14 cellular contexts compared by ENCODE assay signal in the genomic region with DNA sequence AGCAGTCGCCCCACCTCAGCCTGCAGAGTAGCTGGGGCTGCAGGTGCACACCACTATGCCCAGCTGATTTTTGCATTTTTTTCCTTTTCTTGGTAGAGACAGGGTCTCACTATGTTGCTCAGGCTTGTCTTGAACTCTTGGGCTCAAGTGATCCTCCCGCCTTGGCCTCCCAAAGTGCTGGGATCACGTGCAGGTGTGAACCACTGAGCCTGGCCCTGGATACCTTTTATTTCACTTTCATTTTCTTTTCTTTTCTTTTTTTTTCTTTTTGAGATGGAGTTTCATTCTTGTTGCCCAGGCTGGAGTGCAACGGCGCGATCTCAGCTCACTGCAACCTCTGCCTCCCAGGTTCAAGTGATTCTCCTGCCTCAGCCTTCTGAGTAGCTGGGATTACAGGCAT. TPM values are rescaled to one million over a fixed set of nuclear protein-coding genes. Genes with fewer than 3 reads are reported as not detected.
"Had no signal": no experiment of that assay in that cellular context is flagged by ENCODE, and none has a peak within 500 bp of the region (broad histone marks: within the 10 kb centered on the region; RNA-seq: fewer than 3 reads in every experiment).

No MANE protein-coding gene starts in this region.

RNA-seq across cellular contexts. Expression of a gene that starts 9.4 kb away (rescaled TPM):
- total RNA-seq: activated naive CD4-positive, alpha-beta T cell treated with anti-CD3 and anti-CD28 coated beads for 36 hours; activated naive CD4-positive, alpha-beta T cell treated with anti-CD3 and anti-CD28 coated beads, Interleukin-2, amount 50 U/mL, for 72 hours; activated naive CD8-positive, alpha-beta T cell treated with anti-CD3 and anti-CD28 coated beads for 36 hours; activated naive CD8-positive, alpha-beta T cell treated with anti-CD3 and anti-CD28 coated beads, Interleukin-2, amount 10 ng/mL, durations not matched to agents 7 days and 5 days; activated T-cell treated with anti-CD3 and anti-CD28 coated beads, Interleukin-2, amount 50 U/mL, for 4 hours; activated T-cell treated with anti-CD3 and anti-CD28 coated beads, Interleukin-2, amount 50 U/mL, for 72 hours; activated T-helper 1 cell treated with anti-CD3 and anti-CD28 coated beads, Interleukin-12 subunit alpha, Interleukin-12 subunit beta, Interleukin-2, Interleukin-4 antibody, amounts not matched to agents 30 ng/mL and 10 ng/mL and 1 ng/mL, durations not matched to agents 14 hours and 24 hours and 36 hours; activated T-helper 17 cell treated with anti-CD3 and anti-CD28 coated beads, Interleukin-2, amount 50 U/mL, for 72 hours; activated T-helper 2 cell treated with anti-CD3 and anti-CD28 coated beads, Interferon-gamma antibody, Interleukin-2, Interleukin-4, amounts not matched to agents 10 μg/mL and 5 μg/mL and 100 μg/mL, durations not matched to agents 14 hours and 24 hours and 36 hours; ascending aorta; body of pancreas; bronchial epithelial cell had no signal

RNA-seq across cellular contexts. Expression of a gene that starts 25.0 kb away (rescaled TPM):
- total RNA-seq: ascending aorta, body of pancreas, cardiac septum, cerebellum had no signal
